In genomic region chrX:70480660-70481018, GRCh38 we compare ENCODE assay signal across 14 cellular contexts. TPM values are rescaled to one million over a fixed set of nuclear protein-coding genes. Genes with fewer than 3 reads are reported as not detected.
DNase-seq lines count a peak whose midpoint lies in the region; ATAC-seq and TF ChIP-seq lines count a peak whose summit lies in the region.
"Had no signal": no experiment of that assay in that cellular context is flagged by ENCODE, and none has a peak within 500 bp of the region (broad histone marks: within the 10 kb centered on the region; RNA-seq: fewer than 3 reads in every experiment).

No MANE protein-coding gene starts in this region.

- TF ChIP-seq CTCF in smooth muscle cell (IDR thresholded peaks at IDR 0.05; ENCODE audit: borderline replicate concordance, insufficient read depth, poor library complexity, severe bottlenecking): no peak
- no peak for TF ChIP-seq CTCF in left lung (IDR thresholded peaks at IDR 0.05)

- no peak overlapping the region for H3K9ac ChIP-seq in HUES48 (ENCODE audit: low read depth, low read length)
- H3K9ac ChIP-seq in duodenal mucosa (ENCODE audit: low read depth in 1 of 2, low read length in 2 of 2): peak overlapping the region in 1 of 2 donors; percentile 35
- H3K9ac ChIP-seq in smooth muscle cell (ENCODE audit: low read depth): peak overlapping the region; percentile 43

- DNase-seq in iris pigment epithelial cell (ENCODE audit: low read depth) (peak; percentile 24), smooth muscle cell (lab: John Stamatoyannopoulos, UW; ENCODE audit: unreplicated experiment) (no peak), iPS-NIHi11 (ENCODE audit: low spot score) (no peak), SK-N-DZ (ENCODE audit: low spot score) (no peak), left lung (no peak), NCI-H2171 treated with DMSO at 0.1 percent for 48 hours (lab: John Stamatoyannopoulos, UW) (no peak)
- DNase-seq: activated CD8-positive, alpha-beta memory T cell treated with anti-CD3 and anti-CD28 coated beads, Interleukin-2, amount 10 ng/mL, durations not matched to agents 7 days and 5 days; NCI-H446 treated with DMSO at 0.1 percent for 48 hours had no signal

- ATAC-seq in left lung: no peak
- ATAC-seq: activated CD8-positive, alpha-beta memory T cell treated with anti-CD3 and anti-CD28 coated beads, Interleukin-2, amount 10 ng/mL, durations not matched to agents 7 days and 5 days; Panc1; stimulated activated memory B cell treated with anti-CD40 and anti-IgM and Interleukin-4, amounts not matched to agents 10 μg/mL and 1 μg/mL and 100 μg/mL, for 72 hours had no signal

- H3K9me3 ChIP-seq in HUES48 (ENCODE audit: control insufficient read depth, insufficient read depth, low read length): peaks cover 17% of the 10 kb centered on the region
- no peaks in the 10 kb centered on the region for H3K9me3 ChIP-seq in duodenal mucosa (ENCODE audit: control insufficient read depth in 1 of 2, low read length in 2 of 2)
- no peaks in the 10 kb centered on the region for H3K9me3 ChIP-seq in smooth muscle cell (replicated peaks; ENCODE audit: low read depth)
- H3K9me3 ChIP-seq in left lung: no peaks in the 10 kb centered on the region

- H3K4me2 ChIP-seq in smooth muscle cell: peak overlapping the region; percentile 81

- H3K4me1 ChIP-seq in HUES48 (ENCODE audit: control insufficient read depth, insufficient read depth, low read length) (peaks cover 62% of the 10 kb centered on the region), duodenal mucosa (ENCODE audit: control insufficient read depth in 1 of 2, insufficient read depth in 2 of 2, low read length in 2 of 2) (peaks cover 58 to 69% of the 10 kb centered on the region in 2 donors), smooth muscle cell (ENCODE audit: low read depth) (peaks cover 54% of the 10 kb centered on the region), left lung (peaks cover 4% of the 10 kb centered on the region in 2 donors)

- H3K79me2 ChIP-seq in smooth muscle cell (ENCODE audit: low read depth): peaks cover 8% of the 10 kb centered on the region

- no peak overlapping the region for H3K4me3 ChIP-seq in HUES48 (ENCODE audit: low read depth, low read length)
- no peak overlapping the region for H3K4me3 ChIP-seq in duodenal mucosa (ENCODE audit: low read depth in 1 of 2, low read length in 2 of 2)
- no peak overlapping the region for H3K4me3 ChIP-seq in smooth muscle cell
- H3K4me3 ChIP-seq in left lung: no peak overlapping the region

- whole genome bisulfite sequencing in smooth muscle cell (ENCODE audit: low lambda C conversion rate): 41% methylated on average over 9 of the region's 9 CpGs

- peaks cover 14% of the 10 kb centered on the region for H4K20me1 ChIP-seq in smooth muscle cell (ENCODE audit: low read depth)

- H3K27me3 ChIP-seq in HUES48 (ENCODE audit: control insufficient read depth, insufficient read depth, low read length): no peaks in the 10 kb centered on the region
- no peaks in the 10 kb centered on the region for H3K27me3 ChIP-seq in duodenal mucosa (ENCODE audit: control insufficient read depth in 1 of 2, insufficient read depth in 2 of 2, low read length in 2 of 2)
- no peaks in the 10 kb centered on the region for H3K27me3 ChIP-seq in smooth muscle cell (ENCODE audit: low read depth)
- H3K27me3 ChIP-seq in left lung: peaks cover 0 to 5% of the 10 kb centered on the region in 2 donors

- H2AFZ ChIP-seq in smooth muscle cell (ENCODE audit: low read depth): no peak overlapping the region

- intact Hi-C loops in left lung (cut with DNase I): no loop called here

- no peaks in the 10 kb centered on the region for H3F3A ChIP-seq in smooth muscle cell (ENCODE audit: low read depth)

- peak overlapping the region; percentile 48 for H3K27ac ChIP-seq in HUES48 (ENCODE audit: low read depth, low read length)
- H3K27ac ChIP-seq in duodenal mucosa (ENCODE audit: low read depth, low read length): peak overlapping the region; percentile 28
- peak overlapping the region; percentile 99 for H3K27ac ChIP-seq in smooth muscle cell (ENCODE audit: low read depth)
- H3K27ac ChIP-seq in left lung: no peak overlapping the region

- H3K36me3 ChIP-seq in HUES48 (ENCODE audit: control insufficient read depth, insufficient read depth, low read length) (peaks cover 30% of the 10 kb centered on the region), duodenal mucosa (ENCODE audit: control insufficient read depth in 1 of 2, insufficient read depth in 2 of 2, low read length in 2 of 2) (no peaks in the 10 kb centered on the region), smooth muscle cell (ENCODE audit: low read depth) (no peaks in the 10 kb centered on the region), left lung (no peaks in the 10 kb centered on the region)

RNA-seq across cellular contexts. Expression of gene DLG3, which starts 36.0 kb away (rescaled TPM):
- total RNA-seq in smooth muscle cell: 30.6 and 39.6 TPM in 2 replicates
- 14.5 and 16.2 TPM in 2 replicates for polyA plus RNA-seq in smooth muscle cell
- polyA plus RNA-seq in SK-N-DZ (2014; cell fraction: cytosol; rRNA removed): 53.8 and 63.1 TPM in 2 replicates
- polyA plus RNA-seq in SK-N-DZ (2014; cell fraction: nucleus; rRNA removed): 49.4 and 62.7 TPM in 2 replicates
- total RNA-seq in left lung: 10 to 100 TPM; 22.3 to 29.9 TPM

RNA-seq across cellular contexts. Expression of gene GDPD2, which starts 57.5 kb away (rescaled TPM):
- total RNA-seq in smooth muscle cell (not detected in 2 replicates), left lung (not detected)
- polyA plus RNA-seq in smooth muscle cell: not detected in 2 replicates
- polyA plus RNA-seq in SK-N-DZ (2014; cell fraction: cytosol; rRNA removed): not detected in 2 replicates
- polyA plus RNA-seq in SK-N-DZ (2014; cell fraction: nucleus; rRNA removed): 0.18 TPM in 1 of 2 replicates, not detected in the other
- total RNA-seq: HT-29 had no signal
- polyA plus RNA-seq: neural cell had no signal

Comparison
In these comparisons a context has a peak if more than half of its experiments do, and no peak if none do; other contexts are left out.
1. H3K27ac ChIP-seq: peak in HUES48 (single experiment), duodenal mucosa (single experiment) and smooth muscle cell (single experiment); none in left lung (0 of 2).